Comparison of ENCODE assay signal across 8 cellular contexts in genomic region chr7:5594616-5595544, GRCh38. TPM values are rescaled to one million over a fixed set of nuclear protein-coding genes. Genes with fewer than 3 reads are reported as not detected.
DNase-seq lines count a peak whose midpoint lies in the region; ATAC-seq, FAIRE-seq and TF ChIP-seq lines count a peak whose summit lies in the region.

No MANE protein-coding gene starts in this region.

- 2% methylated on average over 19 of the region's 54 CpGs for WGBS in K562 (ENCODE audit: insufficient coverage, low coverage, missing lambda C conversion rate)
- WGBS in suprapubic skin, result 12% methylated on average over 26 of the region's 54 CpGs

- peak overlapping the region; percentile 92 for H3K27ac ChIP-seq in K562 (ENCODE audit: extremely low read depth, low read depth, low read length)
- peak overlapping the region; percentile 22 for H3K27ac ChIP-seq in suprapubic skin

- peak; percentile 1; the same call in 1 of the 3 replicates for ATAC-seq in K562
- ATAC-seq in GM18907 (IDR thresholded peaks at IDR 0.05; ENCODE audit: unreplicated experiment), result no peak

- no peak for FAIRE-seq in K562 (lab: Jason Lieb, UNC)

- H2AFZ ChIP-seq in K562 (ENCODE audit: low read depth, low read length), result no peak overlapping the region

- H3K27me3 ChIP-seq in K562 (ENCODE audit: control insufficient read depth in 2 of 2, insufficient read depth in 2 of 2, low read length in 2 of 2), result no peaks in the 10 kb centered on the region
- H3K27me3 ChIP-seq in suprapubic skin, result no peaks in the 10 kb centered on the region

- H4K20me1 ChIP-seq in K562 (replicated peaks; ENCODE audit: control insufficient read depth, insufficient read depth, low read length), result peaks cover 30% of the 10 kb centered on the region

- intact Hi-C loops in K562 (cut with micrococcal nuclease), result no loop called here

- H3K4me1 ChIP-seq in K562 (replicated peaks in 1 of 2; ENCODE audit: control insufficient read depth in 2 of 2, insufficient read depth in 2 of 2, low read length in 2 of 2), result peaks cover 40 to 90% of the 10 kb centered on the region in 2 experiments
- peaks cover 78% of the 10 kb centered on the region for H3K4me1 ChIP-seq in suprapubic skin

- CTCF ChIA-PET in K562 (lab: Yijun Ruan, JAX; ENCODE audit: low intra/inter-chr PET ratio), result no interaction called here

- no peak for TF ChIP-seq EP300 in K562 (IDR thresholded peaks at IDR 0.05; ENCODE audit: low read length)
- TF ChIP-seq EP300 in suprapubic skin (IDR thresholded peaks at IDR 0.05), result no peak

- TF ChIP-seq CTCF in K562 (IDR thresholded peaks at IDR 0.05 in 2 of 3, conservative IDR thresholded peaks at IDR 0.05 in 1 of 3; ENCODE audit: insufficient read depth in 2 of 3, low read depth in 1 of 3, low read length in 3 of 3) (no peak), suprapubic skin (IDR thresholded peaks at IDR 0.05) (no peak)

- peak in 1 of 2 experiments; percentile 4; a peak in 1 of 4 replicates for TF ChIP-seq RAD21 in K562 (CRISPR knock-in tag; conservative IDR thresholded peaks at IDR 0.05 in 1 of 2, IDR thresholded peaks at IDR 0.05 in 1 of 2)

- peaks cover 29% of the 10 kb centered on the region; the same call in 2 of the 3 replicates for H3K36me3 ChIP-seq in K562 (ENCODE audit: control insufficient read depth, insufficient read depth, low read length)
- no peaks in the 10 kb centered on the region for H3K36me3 ChIP-seq in suprapubic skin

- no peaks in the 10 kb centered on the region for H3K9me1 ChIP-seq in K562 (ENCODE audit: control insufficient read depth, insufficient read depth, low read length)

- DNase-seq in NOMO-1 treated with DMSO at 0.1 percent for 48 hours (lab: John Stamatoyannopoulos, UW; ENCODE audit: unreplicated experiment) (peak; percentile 6), NOMO-1 treated with dmso at 0.1 percent for 144 hours (lab: John Stamatoyannopoulos, UW; ENCODE audit: unreplicated experiment) (no peak), NCI-H146 treated with DMSO at 0.1 percent for 48 hours (lab: John Stamatoyannopoulos, UW; ENCODE audit: unreplicated experiment) (peak; percentile 60), K562 (ENCODE audit: extremely low read depth in 1 of 4, low spot score in 3 of 4) (peak in 2 of 4 experiments; percentile 20 to 66), left kidney (ENCODE audit: low read depth, low spot score) (peak; percentile 88), suprapubic skin (ENCODE audit: low spot score in 2 of 2) (peak in 1 of 2 donors; percentile 77), activated gamma-delta T cell treated with Interleukin-2 at 50 U/mL for 16 hours (no peak)

- TF ChIP-seq POLR2A in K562 (conservative IDR thresholded peaks at IDR 0.05), result no peak
- no peak for TF ChIP-seq POLR2A in suprapubic skin (IDR thresholded peaks at IDR 0.05)

- H3K4me3 ChIP-seq in K562, result peak overlapping the region; percentile 72
- H3K4me3 ChIP-seq in suprapubic skin, result peak overlapping the region; percentile 66

- POLR2A ChIA-PET in K562 (lab: Yijun Ruan, JAX), result interaction anchor here (0.6 to 2.1 kb wide), 9 partner anchors 11 to 100 kb away, joined by 3 to 8 read pairs (median 4); no protein-coding TSS in a partner anchor

- BruUV-seq in K562 (replicated peaks; lab: Mats Ljungman, UMichigan), result TSS peak; percentile 55

- H3K79me2 ChIP-seq in K562 (ENCODE audit: control insufficient read depth, insufficient read depth, low read length), result peaks cover 72% of the 10 kb centered on the region

- H3K9ac ChIP-seq in K562 (ENCODE audit: insufficient read depth in 1 of 2, low read depth in 2 of 2, low read length in 2 of 2), result peak overlapping the region; percentile 64 to 99

- H3K4me2 ChIP-seq in K562 (ENCODE audit: insufficient read depth, low read length), result peak overlapping the region; percentile 96

- in situ Hi-C loops in K562 (cut with MboI), result no loop called here

- H3K9me3 ChIP-seq in K562 (replicated peaks; ENCODE audit: control insufficient read depth, insufficient read depth, low read depth, low read length), result no peaks in the 10 kb centered on the region
- no peaks in the 10 kb centered on the region for H3K9me3 ChIP-seq in suprapubic skin

TF ChIP-seq in K562, 482 proteins besides CTCF, POLR2A, EP300 and RAD21 (continues in another document):
- TF ChIP-seq BMI1 (IDR thresholded peaks at IDR 0.05; ENCODE audit: low read length) (no peak), TEAD4 (IDR thresholded peaks at IDR 0.05; ENCODE audit: low read length) (0 out of 2 replicates have a peak, but pooled peaks have one; percentile 20), TEAD4 (CRISPR knock-in tag; IDR thresholded peaks at IDR 0.05; ENCODE audit: borderline replicate concordance) (no peak)

RNA-seq across cellular contexts. Expression of gene FSCN1, which starts 2.3 kb away (rescaled TPM):
- total RNA-seq in K562 (2011; cell fraction: chromatin; rRNA removed; ENCODE audit: low replicate concordance), result 24.2 and 122 TPM in 2 replicates
- total RNA-seq in K562 (2011; cell fraction: nucleolus; rRNA removed), result 145 and 156 TPM in 2 replicates
- total RNA-seq in K562 (2011; cell fraction: nucleoplasm; rRNA removed), result 58.0 and 62.1 TPM in 2 replicates
- 265 and 319 TPM in 2 replicates for total RNA-seq in K562 (2014; rRNA removed)
- total RNA-seq in K562 (2014; rRNA removed; fragmentation: Illumina TruSeq; extraction: Trizol), result 20.9 and 29.5 TPM in 2 replicates
- total RNA-seq in K562 (2015; rRNA removed; fragmentation: Illumina TruSeq; extraction: Trizol), result 95.1 and 107 TPM in 2 replicates
- total RNA-seq in K562 (2021), result 414 and 417 TPM in 2 replicates
- 38.7 and 106 TPM in 2 replicates for polyA plus RNA-seq in K562 (2011; rRNA removed)
- 83.6 and 256 TPM in 2 replicates for polyA plus RNA-seq in K562 (2011; cell fraction: cytosol; rRNA removed)
- 66.4 and 105 TPM in 2 replicates for polyA plus RNA-seq in K562 (2011; cell fraction: nucleus; rRNA removed)
- polyA plus RNA-seq in K562 (2012), result 253 and 255 TPM in 2 replicates
- polyA plus RNA-seq in K562 (2014; fragmentation: Illumina TruSeq; extraction: Trizol), result 64.1 and 142 TPM in 2 replicates
- 1 to 10 TPM in 1 of 2 experiments, under 1 TPM in 1; 0.70 to 1.2 TPM for polyA plus RNA-seq in K562 (2014; fragmentation: Nextera tagmentation; extraction: Ambion mirVana)
- 186 and 202 TPM in 2 replicates for polyA plus RNA-seq in K562 (2014; rRNA removed)
- polyA minus RNA-seq in K562 (2011; rRNA and poly(A)+ RNA removed), result 23.1 and 29.3 TPM in 2 replicates
- polyA minus RNA-seq in K562 (2011; cell fraction: cytosol; rRNA and poly(A)+ RNA removed), result 186 and 269 TPM in 2 replicates
- 66.0 and 87.2 TPM in 2 replicates for polyA minus RNA-seq in K562 (2011; cell fraction: nucleus; rRNA and poly(A)+ RNA removed)
- total RNA-seq in suprapubic skin, result 10 to 100 TPM; 63.0 to 88.9 (median 73.2) TPM

Comparison
In these comparisons a context has a peak if more than half of its experiments do, and no peak if none do; other contexts are left out.
1. DNase-seq: peak in NOMO-1 treated with DMSO at 0.1 percent for 48 hours (single experiment), NCI-H146 treated with DMSO at 0.1 percent for 48 hours (single experiment) and left kidney (single experiment); none in NOMO-1 treated with dmso at 0.1 percent for 144 hours (single experiment) and activated gamma-delta T cell treated with Interleukin-2 at 50 U/mL for 16 hours (single experiment).